20 cellular contexts compared by ENCODE assay signal in the genomic region with DNA sequence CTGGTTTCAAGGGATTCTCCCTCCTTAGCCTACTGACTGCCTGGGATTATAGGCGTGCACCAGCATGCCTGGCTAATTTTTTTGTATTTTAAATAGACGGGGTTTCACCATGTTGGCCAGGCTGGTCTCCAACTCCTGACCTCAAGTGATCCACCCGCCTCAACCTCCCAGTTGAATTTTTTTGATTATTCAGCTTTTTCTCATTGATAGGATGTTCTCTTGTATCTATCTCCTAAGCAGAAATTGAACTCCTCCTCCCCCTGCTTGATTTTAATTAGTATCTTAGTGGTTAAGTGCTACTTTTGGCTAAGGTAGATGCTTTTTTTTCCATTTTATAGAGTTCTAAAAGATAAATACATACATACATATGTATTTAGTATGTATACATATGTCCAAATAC.
"Had no signal": no experiment of that assay in that cellular context is flagged by ENCODE, and none has a peak within 500 bp of the region (broad histone marks: within the 10 kb centered on the region; RNA-seq: fewer than 3 reads in every experiment).

No MANE protein-coding gene starts in this region.

- H3K4me3 ChIP-seq: SJSA1, SK-N-MC had no signal

- DNase-seq: Kasumi-1, MV-4-11, NCI-H1048, NCI-H1105, NCI-H1417, NCI-H1436 treated with DMSO at 0.1 percent for 48 hours, NCI-H1694, NCI-H187 treated with DMSO at 0.1 percent for 48 hours, NCI-H2029 treated with DMSO at 0.1 percent for 48 hours, NCI-H2227 treated with DMSO at 0.1 percent for 48 hours, NCI-H524, NCI-H526 treated with DMSO at 0.1 percent for 48 hours, NCI-H748 treated with DMSO at 0.1 percent for 48 hours, Right ventricle myocardium superior, RPMI8226, SIG-M5 had no signal

- H3K27ac ChIP-seq: HL-60, KMS-11, SJSA1, SK-N-MC had no signal

- H3K4me2 ChIP-seq: KMS-11 had no signal

- H3K4me1 ChIP-seq: SJSA1 had no signal

- H3K36me3 ChIP-seq: SJSA1 had no signal

- H3K9ac ChIP-seq: KMS-11 had no signal

- H3K9me3 ChIP-seq: SJSA1 had no signal

- H3K27me3 ChIP-seq: SJSA1 had no signal
